Comparison of ENCODE assay signal across 28 cellular contexts in the genomic region with DNA sequence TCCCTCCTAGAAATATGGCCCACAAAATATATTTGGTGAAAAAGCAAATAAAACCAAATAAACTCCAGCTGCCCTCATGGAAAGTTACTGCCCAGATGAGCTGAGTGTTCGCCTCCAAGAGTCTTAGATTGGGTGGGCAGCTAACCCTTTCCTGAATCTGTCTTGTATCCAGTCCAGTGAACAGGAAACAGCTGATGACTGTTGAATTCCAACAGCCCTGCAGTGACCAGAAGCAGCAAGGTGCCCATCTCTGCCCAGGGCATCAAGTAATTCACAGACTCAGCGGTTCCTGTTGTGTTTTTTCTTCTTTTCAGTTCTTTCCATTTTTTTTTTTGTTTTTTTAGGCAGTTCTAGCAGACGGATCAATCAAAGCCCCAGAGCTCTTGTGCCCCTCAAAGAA.
"Had no signal": no experiment of that assay in that cellular context is flagged by ENCODE, and none has a peak within 500 bp of the region (broad histone marks: within the 10 kb centered on the region; RNA-seq: fewer than 3 reads in every experiment).

No MANE protein-coding gene starts in this region.

- DNase-seq: activated CD4-positive, alpha-beta memory T cell treated with anti-CD3 and anti-CD28 coated beads, Interleukin-2, amount 10 ng/mL, durations not matched to agents 7 days and 5 days; activated CD4-positive, alpha-beta T cell treated with anti-CD3 and anti-CD28 coated beads for 36 hours; activated CD4-positive, alpha-beta T cell treated with anti-CD3 and anti-CD28 coated beads, Interleukin-2, amount 10 ng/mL, durations not matched to agents 24 days and 14 days; activated CD4-positive, CD25-positive, alpha-beta regulatory T cell; activated CD4-positive, CD25-positive, alpha-beta regulatory T cell treated with anti-CD3 and anti-CD28 coated beads, Interleukin-2, amount 50 U/mL, for 72 hours; activated effector memory CD4-positive, alpha-beta T cell treated with Interleukin-2 at 50 U/mL for 16 hours; activated gamma-delta T cell treated with Interleukin-2 at 50 U/mL for 16 hours; activated naive CD4-positive, alpha-beta T cell treated with anti-CD3 and anti-CD28 coated beads, Interleukin-2, amount 50 U/mL, for 16 hours; activated naive CD4-positive, alpha-beta T cell treated with Interleukin-2 at 50 U/mL for 16 hours; activated T-cell treated with anti-CD3 and anti-CD28 coated beads, Interleukin-2, amount 50 U/mL, for 4 hours; amniotic stem cell; anterior cingulate cortex; brain microvascular endothelial cell; cortex of kidney; effector CD8-positive, alpha-beta T cell; foreskin keratinocyte; gastrocnemius medialis; heart right ventricle; T-helper 1 cell; T-helper 17 cell; T1000 had no signal

- H3K36me3 Mint-ChIP-seq: activated naive CD8-positive, alpha-beta T cell had no signal

- FAIRE-seq: bronchial epithelial cell, endometrium had no signal

- H3K4me1 Mint-ChIP-seq: activated CD4-positive, alpha-beta memory T cell treated with anti-CD3 and anti-CD28 coated beads, Interleukin-2, amount 10 ng/mL, durations not matched to agents 7 days and 5 days; activated CD4-positive, alpha-beta T cell treated with anti-CD3 and anti-CD28 coated beads for 36 hours; activated CD4-positive, alpha-beta T cell treated with anti-CD3 and anti-CD28 coated beads, Interleukin-2, amount 10 ng/mL, durations not matched to agents 24 days and 14 days; activated T-helper 17 cell treated with anti-CD3 and anti-CD28 coated beads, Interleukin-2, amount 50 U/mL, for 72 hours; central memory CD8-positive, alpha-beta T cell had no signal

- H3K9me3 Mint-ChIP-seq: activated CD4-positive, alpha-beta memory T cell treated with anti-CD3 and anti-CD28 coated beads, Interleukin-2, amount 10 ng/mL, durations not matched to agents 7 days and 5 days; activated CD4-positive, alpha-beta T cell treated with anti-CD3 and anti-CD28 coated beads, Interleukin-2, amount 10 ng/mL, durations not matched to agents 24 days and 14 days; activated T-helper 17 cell treated with anti-CD3 and anti-CD28 coated beads, Interleukin-2, amount 50 U/mL, for 72 hours; central memory CD8-positive, alpha-beta T cell; T-helper 2 cell treated with Interferon-gamma antibody and Interleukin-4, amounts not matched to agents 5 μg/mL and 100 μg/mL, for 36 hours had no signal

- H3K4me3 ChIP-seq: gastrocnemius medialis, heart right ventricle had no signal

- H3K27ac ChIP-seq: brain microvascular endothelial cell, foreskin keratinocyte, gastrocnemius medialis, heart right ventricle had no signal

- ATAC-seq: activated CD4-positive, alpha-beta T cell treated with anti-CD3 and anti-CD28 coated beads for 36 hours; activated T-cell treated with anti-CD3 and anti-CD28 coated beads, Interleukin-2, amount 50 U/mL, for 4 hours; activated T-helper 17 cell treated with anti-CD3 and anti-CD28 coated beads, Interleukin-2, amount 50 U/mL, for 72 hours; esophagus mucosa; foreskin keratinocyte; gastrocnemius medialis; heart right ventricle; T-helper 17 cell had no signal

- H3K4me1 ChIP-seq: gastrocnemius medialis, heart right ventricle had no signal

- H3K27ac Mint-ChIP-seq: activated CD4-positive, alpha-beta memory T cell treated with anti-CD3 and anti-CD28 coated beads, Interleukin-2, amount 10 ng/mL, durations not matched to agents 7 days and 5 days; activated CD4-positive, alpha-beta T cell treated with anti-CD3 and anti-CD28 coated beads for 36 hours; activated CD4-positive, alpha-beta T cell treated with anti-CD3 and anti-CD28 coated beads, Interleukin-2, amount 10 ng/mL, durations not matched to agents 24 days and 14 days; activated naive CD8-positive, alpha-beta T cell; activated T-helper 17 cell treated with anti-CD3 and anti-CD28 coated beads, Interleukin-2, amount 50 U/mL, for 72 hours; T-helper 17 cell; T-helper 2 cell treated with Interferon-gamma antibody and Interleukin-4, amounts not matched to agents 5 μg/mL and 100 μg/mL, for 36 hours had no signal

- H3K4me3 Mint-ChIP-seq: activated CD4-positive, alpha-beta memory T cell treated with anti-CD3 and anti-CD28 coated beads, Interleukin-2, amount 10 ng/mL, durations not matched to agents 7 days and 5 days; activated CD4-positive, alpha-beta T cell treated with anti-CD3 and anti-CD28 coated beads for 36 hours; activated CD4-positive, alpha-beta T cell treated with anti-CD3 and anti-CD28 coated beads, Interleukin-2, amount 10 ng/mL, durations not matched to agents 24 days and 14 days; activated naive CD8-positive, alpha-beta T cell; activated T-cell treated with anti-CD3 and anti-CD28 coated beads, Interleukin-2, amount 50 U/mL, for 4 hours; activated T-helper 17 cell treated with anti-CD3 and anti-CD28 coated beads, Interleukin-2, amount 50 U/mL, for 72 hours; central memory CD8-positive, alpha-beta T cell; T-helper 17 cell; T-helper 2 cell treated with Interferon-gamma antibody and Interleukin-4, amounts not matched to agents 5 μg/mL and 100 μg/mL, for 36 hours had no signal

- H3K27me3 ChIP-seq: brain microvascular endothelial cell, foreskin keratinocyte, gastrocnemius medialis, heart right ventricle had no signal

- H3K27me3 Mint-ChIP-seq: activated CD4-positive, alpha-beta memory T cell treated with anti-CD3 and anti-CD28 coated beads, Interleukin-2, amount 10 ng/mL, durations not matched to agents 7 days and 5 days; activated CD4-positive, alpha-beta T cell treated with anti-CD3 and anti-CD28 coated beads for 36 hours; activated CD4-positive, alpha-beta T cell treated with anti-CD3 and anti-CD28 coated beads, Interleukin-2, amount 10 ng/mL, durations not matched to agents 24 days and 14 days; activated naive CD8-positive, alpha-beta T cell; activated T-helper 17 cell treated with anti-CD3 and anti-CD28 coated beads, Interleukin-2, amount 50 U/mL, for 72 hours; T-helper 17 cell had no signal

- H3K36me3 ChIP-seq: brain microvascular endothelial cell, gastrocnemius medialis, heart right ventricle had no signal

- H3K9me3 ChIP-seq: gastrocnemius medialis had no signal
